ENCODE assay signal across 8 cellular contexts in the genomic region with DNA sequence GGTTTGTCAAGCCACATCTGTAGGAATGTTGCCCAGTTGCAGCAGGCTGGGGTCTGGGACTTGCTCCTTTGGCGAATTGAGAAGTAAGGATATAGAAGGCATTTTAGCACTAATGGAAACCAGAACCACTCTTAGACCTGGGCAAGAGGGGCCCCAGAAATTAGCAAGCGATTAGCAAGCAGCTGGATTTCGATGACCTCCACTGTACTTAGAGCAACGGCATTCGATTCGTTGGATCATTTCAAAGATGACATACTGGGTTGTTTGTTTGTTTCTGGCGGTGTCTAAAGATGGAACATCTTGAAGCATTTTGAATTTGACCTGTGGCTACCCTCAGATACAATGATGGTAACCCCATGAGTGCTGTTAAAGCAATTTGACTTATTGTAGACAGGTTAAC. TPM values are rescaled to one million over a fixed set of nuclear protein-coding genes. Genes with fewer than 3 reads are reported as not detected.
DNase-seq lines count a peak whose midpoint lies in the region; ATAC-seq and TF ChIP-seq lines count a peak whose summit lies in the region.

No MANE protein-coding gene starts in this region.

- peak overlapping the region; percentile 78 for H3K4me3 Mint-ChIP-seq in activated T-cell treated with anti-CD3 and anti-CD28 coated beads, Interleukin-2, amount 50 U/mL, for 4 hours
- H3K4me3 Mint-ChIP-seq in activated CD8-positive, alpha-beta T cell treated with anti-CD3 and anti-CD28 coated beads, Interleukin-2, amount 10 ng/mL, durations not matched to agents 7 days and 5 days, result peak overlapping the region; percentile 77
- H3K4me3 Mint-ChIP-seq in immature natural killer cell, result peak overlapping the region; percentile 76 to 85 (median 80)

- H3K36me3 ChIP-seq in suprapubic skin, result no peaks in the 10 kb centered on the region

- POLR2A ChIA-PET in activated CD8-positive, alpha-beta T cell treated with anti-CD3 and anti-CD28 coated beads, Interleukin-2, amount 10 ng/mL, durations not matched to agents 7 days and 5 days (lab: Charles Lee), result interaction anchor here (1.8 kb wide), 1 partner anchor 45 kb away, joined by 10 read pairs; the partner anchor contains the start of gene GTSE1

- intact Hi-C loops in head of caudate nucleus (cut with DNase I), result no loop called here

- H3K27ac Mint-ChIP-seq in activated CD8-positive, alpha-beta T cell treated with anti-CD3 and anti-CD28 coated beads, Interleukin-2, amount 10 ng/mL, durations not matched to agents 7 days and 5 days, result peak overlapping the region; percentile 84
- H3K27ac Mint-ChIP-seq in immature natural killer cell, result peak overlapping the region; percentile 72 to 92 (median 75)

- H3K9me3 Mint-ChIP-seq in activated T-cell treated with anti-CD3 and anti-CD28 coated beads, Interleukin-2, amount 50 U/mL, for 4 hours, result no peaks in the 10 kb centered on the region
- H3K9me3 Mint-ChIP-seq in activated CD8-positive, alpha-beta T cell treated with anti-CD3 and anti-CD28 coated beads, Interleukin-2, amount 10 ng/mL, durations not matched to agents 7 days and 5 days (ENCODE audit: insufficient read depth), result no peaks in the 10 kb centered on the region
- no peaks in the 10 kb centered on the region for H3K9me3 Mint-ChIP-seq in immature natural killer cell

- no peaks in the 10 kb centered on the region for H3K27me3 ChIP-seq in suprapubic skin

- CTCF ChIA-PET in activated CD8-positive, alpha-beta T cell treated with anti-CD3 and anti-CD28 coated beads, Interleukin-2, amount 10 ng/mL, durations not matched to agents 7 days and 5 days (lab: Charles Lee), result interaction anchor here (1.0 to 1.8 kb wide), 2 partner anchors 17 to 99 kb away, joined by 3 to 5 read pairs; no protein-coding TSS in a partner anchor

- no peaks in the 10 kb centered on the region for H3K27me3 Mint-ChIP-seq in activated T-cell treated with anti-CD3 and anti-CD28 coated beads, Interleukin-2, amount 50 U/mL, for 4 hours (ENCODE audit: low read depth)
- peaks cover 1% of the 10 kb centered on the region for H3K27me3 Mint-ChIP-seq in activated CD8-positive, alpha-beta T cell treated with anti-CD3 and anti-CD28 coated beads, Interleukin-2, amount 10 ng/mL, durations not matched to agents 7 days and 5 days (ENCODE audit: low read depth)
- H3K27me3 Mint-ChIP-seq in immature natural killer cell (ENCODE audit: low read depth in 3 of 3), result peaks cover 0 to 21% (median 0%) of the 10 kb centered on the region in 3 donors

- no peak overlapping the region for H3K27ac ChIP-seq in suprapubic skin

- no peak for TF ChIP-seq CTCF in suprapubic skin (IDR thresholded peaks at IDR 0.05)

- WGBS in suprapubic skin, result 68% methylated on average over 7 of the region's 7 CpGs

- no peak for TF ChIP-seq EP300 in suprapubic skin (IDR thresholded peaks at IDR 0.05)

- peak overlapping the region; percentile 64 for H3K4me3 ChIP-seq in suprapubic skin

- no peak for TF ChIP-seq POLR2A in suprapubic skin (IDR thresholded peaks at IDR 0.05)

- no peak for DNase-seq in activated T-cell treated with anti-CD3 and anti-CD28 coated beads, Interleukin-2, amount 50 U/mL, for 4 hours
- DNase-seq in activated T-cell treated with anti-CD3 and anti-CD28 coated beads, Interleukin-2, amount 50 U/mL, for 1 hour, result no peak
- no peak for DNase-seq in activated CD8-positive, alpha-beta T cell treated with anti-CD3 and anti-CD28 coated beads, Interleukin-2, amount 10 ng/mL, durations not matched to agents 7 days and 5 days
- DNase-seq in immature natural killer cell, result no peak
- no peak for DNase-seq in suprapubic skin (ENCODE audit: low spot score in 2 of 2)
- no peak for DNase-seq in putamen (ENCODE audit: low spot score)
- DNase-seq in head of caudate nucleus, result no peak

- H3K4me1 ChIP-seq in suprapubic skin, result peaks cover 26% of the 10 kb centered on the region

- H3K9me3 ChIP-seq in suprapubic skin, result no peaks in the 10 kb centered on the region

- ATAC-seq in activated T-cell treated with anti-CD3 and anti-CD28 coated beads, Interleukin-2, amount 50 U/mL, for 4 hours, result no peak
- no peak for ATAC-seq in activated CD8-positive, alpha-beta T cell treated with anti-CD3 and anti-CD28 coated beads, Interleukin-2, amount 10 ng/mL, durations not matched to agents 7 days and 5 days
- no peak for ATAC-seq in HG02642 (IDR thresholded peaks at IDR 0.05; ENCODE audit: poor library complexity, unreplicated experiment)

- peaks cover 21% of the 10 kb centered on the region for H3K4me1 Mint-ChIP-seq in activated T-cell treated with anti-CD3 and anti-CD28 coated beads, Interleukin-2, amount 50 U/mL, for 4 hours (ENCODE audit: low read depth)
- peaks cover 35% of the 10 kb centered on the region for H3K4me1 Mint-ChIP-seq in activated CD8-positive, alpha-beta T cell treated with anti-CD3 and anti-CD28 coated beads, Interleukin-2, amount 10 ng/mL, durations not matched to agents 7 days and 5 days (ENCODE audit: low read depth)
- peaks cover 24 to 35% of the 10 kb centered on the region in 2 donors for H3K4me1 Mint-ChIP-seq in immature natural killer cell

- H3K36me3 Mint-ChIP-seq in activated T-cell treated with anti-CD3 and anti-CD28 coated beads, Interleukin-2, amount 50 U/mL, for 4 hours (ENCODE audit: insufficient read depth), result no peaks in the 10 kb centered on the region
- peaks cover 10% of the 10 kb centered on the region for H3K36me3 Mint-ChIP-seq in activated CD8-positive, alpha-beta T cell treated with anti-CD3 and anti-CD28 coated beads, Interleukin-2, amount 10 ng/mL, durations not matched to agents 7 days and 5 days (ENCODE audit: low read depth)
- peaks cover 0 to 3% (median 0%) of the 10 kb centered on the region in 3 donors for H3K36me3 Mint-ChIP-seq in immature natural killer cell

RNA-seq across cellular contexts. Expression of gene CDPF1, which starts 1.2 kb away (rescaled TPM):
- 10 to 100 TPM in 1 of 3 donors, 1 to 10 TPM in 2; 5.8 to 10.6 (median 8.9) TPM for total RNA-seq in activated T-cell treated with anti-CD3 and anti-CD28 coated beads, Interleukin-2, amount 50 U/mL, for 4 hours
- total RNA-seq in activated CD8-positive, alpha-beta T cell treated with anti-CD3 and anti-CD28 coated beads, Interleukin-2, amount 10 ng/mL, durations not matched to agents 7 days and 5 days, result 10 to 100 TPM; 11.6 to 11.7 TPM
- 10 to 100 TPM; 23.2 to 32.8 (median 23.7) TPM for polyA plus RNA-seq in immature natural killer cell
- 10 to 100 TPM in 2 of 4 donors, 1 to 10 TPM in 2; 3.9 to 13.4 (median 9.5) TPM for total RNA-seq in suprapubic skin

RNA-seq across cellular contexts. Expression of gene PKDREJ, which starts 11.9 kb away (rescaled TPM):
- total RNA-seq in activated T-cell treated with anti-CD3 and anti-CD28 coated beads, Interleukin-2, amount 50 U/mL, for 4 hours, result not detected
- not detected for total RNA-seq in activated CD8-positive, alpha-beta T cell treated with anti-CD3 and anti-CD28 coated beads, Interleukin-2, amount 10 ng/mL, durations not matched to agents 7 days and 5 days
- polyA plus RNA-seq in immature natural killer cell, result under 1 TPM in 2 of 3 donors, not detected in 1; 0.20 to 0.59 TPM
- total RNA-seq in suprapubic skin, result under 1 TPM in 3 of 4 donors, not detected in 1; 0.11 to 0.34 (median 0.34) TPM

RNA-seq across cellular contexts. Expression of gene TTC38, which starts 16.5 kb away (rescaled TPM):
- 1 to 10 TPM; 5.5 to 6.0 (median 6.0) TPM for total RNA-seq in activated T-cell treated with anti-CD3 and anti-CD28 coated beads, Interleukin-2, amount 50 U/mL, for 4 hours
- 10 to 100 TPM; 20.0 to 25.1 TPM for total RNA-seq in activated CD8-positive, alpha-beta T cell treated with anti-CD3 and anti-CD28 coated beads, Interleukin-2, amount 10 ng/mL, durations not matched to agents 7 days and 5 days
- polyA plus RNA-seq in immature natural killer cell, result 100 to 1,000 TPM; 190 to 290 (median 205) TPM
- 10 to 100 TPM; 18.6 to 42.6 (median 35.4) TPM for total RNA-seq in suprapubic skin

RNA-seq across cellular contexts. Expression of gene GTSE1, which starts 45.4 kb away (rescaled TPM):
- total RNA-seq in activated T-cell treated with anti-CD3 and anti-CD28 coated beads, Interleukin-2, amount 50 U/mL, for 4 hours, result 1 to 10 TPM; 2.2 to 3.7 (median 2.7) TPM
- 100 to 1,000 TPM; 111 to 114 TPM for total RNA-seq in activated CD8-positive, alpha-beta T cell treated with anti-CD3 and anti-CD28 coated beads, Interleukin-2, amount 10 ng/mL, durations not matched to agents 7 days and 5 days
- polyA plus RNA-seq in immature natural killer cell, result under 1 TPM in 2 of 3 donors, not detected in 1; 0.50 to 0.71 TPM
- 1 to 10 TPM in 3 of 4 donors, under 1 TPM in 1; 0.76 to 2.2 (median 1.8) TPM for total RNA-seq in suprapubic skin
